In the genomic region with DNA sequence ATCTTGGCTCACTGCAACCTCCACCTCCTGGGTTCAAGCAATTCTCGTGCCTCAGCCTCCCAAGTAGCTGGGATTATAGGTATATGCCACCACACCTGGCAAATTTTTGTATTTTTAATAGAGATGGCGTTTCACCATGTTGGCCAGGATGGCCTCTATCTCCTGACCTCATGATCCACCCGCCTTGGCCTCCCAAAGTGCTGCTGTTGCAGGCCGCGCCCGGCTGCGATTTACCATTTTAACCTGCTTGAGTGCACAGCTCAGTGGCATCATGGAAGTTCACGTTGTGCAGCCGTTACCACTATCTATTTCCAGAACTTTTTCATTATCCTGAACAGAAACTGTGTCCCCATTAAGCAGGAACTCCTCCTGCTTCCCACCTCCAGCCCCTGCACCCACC, we compare ENCODE assay signal across 1 cellular context. TPM values are rescaled to one million over a fixed set of nuclear protein-coding genes. Genes with fewer than 3 reads are reported as not detected.
"Had no signal": no experiment of that assay in that cellular context is flagged by ENCODE, and none has a peak within 500 bp of the region (broad histone marks: within the 10 kb centered on the region; RNA-seq: fewer than 3 reads in every experiment).

No MANE protein-coding gene starts in this region.

RNA-seq across cellular contexts. Expression of a gene that starts 13.5 kb away (rescaled TPM):
- total RNA-seq: H4 had no signal
